10 cellular contexts compared by ENCODE assay signal in genomic region chr17:39777534-39778365, GRCh38. TPM values are rescaled to one million over a fixed set of nuclear protein-coding genes. Genes with fewer than 3 reads are reported as not detected.
DNase-seq lines count a peak whose midpoint lies in the region; ATAC-seq and TF ChIP-seq lines count a peak whose summit lies in the region.
"Had no signal": no experiment of that assay in that cellular context is flagged by ENCODE, and none has a peak within 500 bp of the region (broad histone marks: within the 10 kb centered on the region; RNA-seq: fewer than 3 reads in every experiment).

No MANE protein-coding gene starts in this region.

- H3K4me3 Mint-ChIP-seq in activated T-helper 2 cell treated with anti-CD3 and anti-CD28 coated beads, Interferon-gamma antibody, Interleukin-2, Interleukin-4, amounts not matched to agents 10 μg/mL and 5 μg/mL and 100 μg/mL, durations not matched to agents 14 hours and 24 hours and 36 hours (ENCODE audit: low read depth) = peak overlapping the region; percentile 84
- H3K4me3 Mint-ChIP-seq: brain had no signal

- H3K4me3 ChIP-seq in testis = no peak overlapping the region

- H3K36me3 ChIP-seq in testis (ENCODE audit: low read depth, missing control alignments) = no peaks in the 10 kb centered on the region

- TF ChIP-seq POLR2A in testis (IDR thresholded peaks at IDR 0.05) = no peak

- no peak for TF ChIP-seq CTCF in testis (IDR thresholded peaks at IDR 0.05)

- peaks cover 72% of the 10 kb centered on the region for H3K4me1 Mint-ChIP-seq in activated T-helper 2 cell treated with anti-CD3 and anti-CD28 coated beads, Interferon-gamma antibody, Interleukin-2, Interleukin-4, amounts not matched to agents 10 μg/mL and 5 μg/mL and 100 μg/mL, durations not matched to agents 14 hours and 24 hours and 36 hours (ENCODE audit: low read depth)
- H3K4me1 Mint-ChIP-seq: brain had no signal

- ATAC-seq in GM18870 (IDR thresholded peaks at IDR 0.05; ENCODE audit: unreplicated experiment) (peak; percentile 44), HG03064 (IDR thresholded peaks at IDR 0.05; ENCODE audit: low read depth, unreplicated experiment) (peak; percentile 57)

- no peak overlapping the region for H3K27ac ChIP-seq in testis

- no peaks in the 10 kb centered on the region for H3K9me3 Mint-ChIP-seq in activated T-helper 2 cell treated with anti-CD3 and anti-CD28 coated beads, Interferon-gamma antibody, Interleukin-2, Interleukin-4, amounts not matched to agents 10 μg/mL and 5 μg/mL and 100 μg/mL, durations not matched to agents 14 hours and 24 hours and 36 hours
- H3K9me3 Mint-ChIP-seq: brain had no signal

- peaks cover 45% of the 10 kb centered on the region for H3K36me3 Mint-ChIP-seq in activated T-helper 2 cell treated with anti-CD3 and anti-CD28 coated beads, Interferon-gamma antibody, Interleukin-2, Interleukin-4, amounts not matched to agents 10 μg/mL and 5 μg/mL and 100 μg/mL, durations not matched to agents 14 hours and 24 hours and 36 hours (ENCODE audit: low read depth)
- H3K36me3 Mint-ChIP-seq: brain had no signal

- H3K4me1 ChIP-seq in testis = no peaks in the 10 kb centered on the region

- H3K9me3 ChIP-seq in testis = no peaks in the 10 kb centered on the region

- no peaks in the 10 kb centered on the region for H3K27me3 ChIP-seq in testis

- 67 to 73% methylated on average over 11 of the region's 11 CpGs for WGBS in testis, 2 donors

- H3K27me3 Mint-ChIP-seq in activated T-helper 2 cell treated with anti-CD3 and anti-CD28 coated beads, Interferon-gamma antibody, Interleukin-2, Interleukin-4, amounts not matched to agents 10 μg/mL and 5 μg/mL and 100 μg/mL, durations not matched to agents 14 hours and 24 hours and 36 hours (ENCODE audit: low read depth) = no peaks in the 10 kb centered on the region

- peak overlapping the region; percentile 77 for H3K27ac Mint-ChIP-seq in activated T-helper 2 cell treated with anti-CD3 and anti-CD28 coated beads, Interferon-gamma antibody, Interleukin-2, Interleukin-4, amounts not matched to agents 10 μg/mL and 5 μg/mL and 100 μg/mL, durations not matched to agents 14 hours and 24 hours and 36 hours
- H3K27ac Mint-ChIP-seq: brain had no signal

- intact Hi-C loops in activated T-helper 2 cell treated with anti-CD3 and anti-CD28 coated beads, Interferon-gamma antibody, Interleukin-2, Interleukin-4, amounts not matched to agents 10 μg/mL and 5 μg/mL and 100 μg/mL, durations not matched to agents 14 hours and 24 hours and 36 hours (cut with micrococcal nuclease) = loop anchor here (1.0 kb wide), 2 partner anchors 7 to 14 kb away; no protein-coding TSS in a partner anchor
- intact Hi-C loops in testis (cut with DNase I; ENCODE audit: low total_unique reads) = no loop called here

- DNase-seq in CD1c-positive myeloid dendritic cell (ENCODE audit: extremely low spot score) = peak; percentile 29
- no peak for DNase-seq in activated T-helper 2 cell treated with anti-CD3 and anti-CD28 coated beads, Interferon-gamma antibody, Interleukin-2, Interleukin-4, amounts not matched to agents 10 μg/mL and 5 μg/mL and 100 μg/mL, durations not matched to agents 14 hours and 24 hours and 36 hours (ENCODE audit: low spot score)
- DNase-seq in hypothalamus (lab: John Stamatoyannopoulos, UW) = no peak
- no peak for DNase-seq in testis
- DNase-seq in NCI-H510A treated with DMSO at 0.1 percent for 48 hours (lab: John Stamatoyannopoulos, UW) = no peak
- DNase-seq in NCI-H1417 (lab: John Stamatoyannopoulos, UW) = no peak
- DNase-seq: DMS 273 treated with DMSO at 0.1 percent for 48 hours had no signal

RNA-seq across cellular contexts. Expression of gene GRB7, which starts 40.0 kb away (rescaled TPM):
- 0.39 and 0.74 TPM in 2 replicates for total RNA-seq in activated T-helper 2 cell treated with anti-CD3 and anti-CD28 coated beads, Interferon-gamma antibody, Interleukin-2, Interleukin-4, amounts not matched to agents 10 μg/mL and 5 μg/mL and 100 μg/mL, durations not matched to agents 14 hours and 24 hours and 36 hours
- 1 to 10 TPM; 2.1 to 2.9 TPM for total RNA-seq in testis
- 3.7 TPM for polyA plus RNA-seq in testis (ENCODE audit: insufficient read depth, low read depth, low replicate concordance)

RNA-seq across cellular contexts. Expression of gene MIEN1, which starts 47.4 kb away (rescaled TPM):
- 36.2 and 38.8 TPM in 2 replicates for total RNA-seq in activated T-helper 2 cell treated with anti-CD3 and anti-CD28 coated beads, Interferon-gamma antibody, Interleukin-2, Interleukin-4, amounts not matched to agents 10 μg/mL and 5 μg/mL and 100 μg/mL, durations not matched to agents 14 hours and 24 hours and 36 hours
- 10 to 100 TPM; 47.9 to 53.1 TPM for total RNA-seq in testis
- polyA plus RNA-seq in testis (ENCODE audit: insufficient read depth, low read depth, low replicate concordance) = 89.1 TPM
